8 cellular contexts compared by ENCODE assay signal in genomic region chr20:26009402-26010223, GRCh38.
DNase-seq lines count a peak whose midpoint lies in the region; ATAC-seq and TF ChIP-seq lines count a peak whose summit lies in the region.
"Not testable (repeated sequence)": the region's sequence is repeated elsewhere in the genome, so short reads cannot be mapped to it uniquely, and the experiment has no call there.

No MANE protein-coding gene starts in this region.

- not testable (repeated sequence) for TF ChIP-seq CTCF in AG09309 (IDR thresholded peaks at IDR 0.05; ENCODE audit: control insufficient read depth, insufficient read depth, low read depth, low read length, missing control alignments); astrocyte of the spinal cord (IDR thresholded peaks at IDR 0.05; ENCODE audit: low read depth, low read length)

- H3K36me3 ChIP-seq in mucosa of rectum (ENCODE audit: control insufficient read depth in 2 of 2, insufficient read depth in 2 of 2, low read length in 2 of 2): not testable (repeated sequence)

- in situ Hi-C loops in astrocyte of the spinal cord (cut with HindIII; ENCODE audit: low sequenced_read_pairs): not testable (repeated sequence)

- not testable (repeated sequence) for H3K4me1 ChIP-seq in mucosa of rectum (ENCODE audit: control insufficient read depth in 2 of 2, insufficient read depth in 2 of 2, low read length in 2 of 2)

- H3K9ac ChIP-seq in mucosa of rectum (ENCODE audit: low read depth in 1 of 2, low read length in 2 of 2): peak overlapping the region; percentile 67 to 79

- ATAC-seq in GM18868 (IDR thresholded peaks at IDR 0.05; ENCODE audit: unreplicated experiment): peak; percentile 48

- H3K9me3 ChIP-seq in mucosa of rectum (ENCODE audit: control insufficient read depth in 2 of 2, low read length in 2 of 2): not testable (repeated sequence)

- peak overlapping the region; percentile 70 for H3K4me3 ChIP-seq in AG09309 (ENCODE audit: control insufficient read depth, low read depth, low read length)
- H3K4me3 ChIP-seq in astrocyte of the spinal cord (ENCODE audit: low read depth, low read length): peak overlapping the region; percentile 70
- H3K4me3 ChIP-seq in mucosa of rectum (ENCODE audit: low read length in 2 of 2): peak overlapping the region; percentile 80 to 85

- H3K27me3 ChIP-seq in mucosa of rectum (ENCODE audit: control insufficient read depth in 2 of 2, insufficient read depth in 2 of 2, low read length in 2 of 2): not testable (repeated sequence)

- peak overlapping the region; percentile 63 to 69 for H3K27ac ChIP-seq in mucosa of rectum (ENCODE audit: low read depth in 2 of 2, low read length in 2 of 2)

- DNase-seq in AG09309 (ENCODE audit: low read depth) (peak; percentile 83), NCI-H2227 treated with DMSO at 0.1 percent for 48 hours (lab: John Stamatoyannopoulos, UW) (peak; percentile 76), astrocyte of the spinal cord (ENCODE audit: low read depth, low spot score) (peak; percentile 90), globus pallidus (ENCODE audit: low spot score) (peak; percentile 79)
- peak; percentile 31 to 47 for DNase-seq in activated CD4-positive, alpha-beta T cell treated with anti-CD3 and anti-CD28 coated beads for 24 hours (ENCODE audit: low read depth in 2 of 2)
- DNase-seq in stimulated activated CD4-positive, alpha-beta T cell treated with anti-CD3 and anti-CD28 coated beads, Interleukin-2, amount 100 ng/mL, for 4 hours (ENCODE audit: low read depth): peak; percentile 58

Comparison
In these comparisons a context has a peak if more than half of its experiments do, and no peak if none do; other contexts are left out.
1. Peak in every context shown above with its lines: DNase-seq, ATAC-seq, H3K4me3 ChIP-seq and H3K27ac ChIP-seq.
2. DNase-seq: peak in every context shown above with its lines; median percentile 90 in astrocyte of the spinal cord; 83 in AG09309; 79 in globus pallidus; 76 in NCI-H2227 treated with DMSO at 0.1 percent for 48 hours; 58 in stimulated activated CD4-positive, alpha-beta T cell treated with anti-CD3 and anti-CD28 coated beads, Interleukin-2, amount 100 ng/mL, for 4 hours; 39 in activated CD4-positive, alpha-beta T cell treated with anti-CD3 and anti-CD28 coated beads for 24 hours.